In the genomic region with DNA sequence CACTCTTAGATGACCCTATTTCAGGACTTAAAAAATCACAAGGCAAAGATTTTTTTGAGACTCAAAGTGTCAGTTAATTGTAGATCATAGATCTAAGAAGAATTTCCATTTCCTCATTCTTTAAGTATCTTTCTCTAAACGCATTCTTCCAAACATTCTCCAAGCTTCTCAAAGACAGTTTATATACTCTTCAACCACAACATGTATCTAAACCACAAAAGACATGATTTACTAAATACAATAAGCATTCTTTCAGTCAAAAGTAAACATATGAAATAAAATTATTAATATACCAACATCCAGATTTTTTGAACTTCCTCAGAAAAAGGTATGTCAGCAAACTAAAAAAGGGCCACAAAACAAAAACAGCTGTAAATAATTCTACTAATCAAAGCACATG, we compare ENCODE assay signal across 16 cellular contexts. TPM values are rescaled to one million over a fixed set of nuclear protein-coding genes. Genes with fewer than 3 reads are reported as not detected.
DNase-seq lines count a peak whose midpoint lies in the region; ATAC-seq and TF ChIP-seq lines count a peak whose summit lies in the region.
"Had no signal": no experiment of that assay in that cellular context is flagged by ENCODE, and none has a peak within 500 bp of the region (broad histone marks: within the 10 kb centered on the region; RNA-seq: fewer than 3 reads in every experiment).

No MANE protein-coding gene starts in this region.

- no peak overlapping the region for H3K4me3 Mint-ChIP-seq in activated T-cell treated with anti-CD3 and anti-CD28 coated beads, Interleukin-2, amount 50 U/mL, for 24 hours
- H3K4me3 Mint-ChIP-seq in activated T-cell treated with anti-CD3 and anti-CD28 coated beads, Interleukin-2, amount 50 U/mL, for 72 hours, result no peak overlapping the region
- no peak overlapping the region for H3K4me3 Mint-ChIP-seq in T-cell
- H3K4me3 Mint-ChIP-seq: activated CD8-positive, alpha-beta T cell treated with anti-CD3 and anti-CD28 coated beads, Interleukin-2, amount 10 ng/mL, durations not matched to agents 7 days and 5 days had no signal

- CTCF ChIA-PET in T-cell (lab: Charles Lee), result interaction anchor here in 1 of 2 donors (0.6 kb wide), 1 partner anchor 156 kb away, joined by 3 read pairs; no protein-coding TSS in a partner anchor

- no peaks in the 10 kb centered on the region for H3K27me3 Mint-ChIP-seq in activated T-cell treated with anti-CD3 and anti-CD28 coated beads, Interleukin-2, amount 50 U/mL, for 24 hours
- H3K27me3 Mint-ChIP-seq in activated T-cell treated with anti-CD3 and anti-CD28 coated beads, Interleukin-2, amount 50 U/mL, for 72 hours (ENCODE audit: low read depth), result no peaks in the 10 kb centered on the region
- H3K27me3 Mint-ChIP-seq in T-cell, result no peaks in the 10 kb centered on the region

- peaks cover 60% of the 10 kb centered on the region for H3K4me1 Mint-ChIP-seq in activated T-cell treated with anti-CD3 and anti-CD28 coated beads, Interleukin-2, amount 50 U/mL, for 24 hours (ENCODE audit: low read depth)
- H3K4me1 Mint-ChIP-seq in activated T-cell treated with anti-CD3 and anti-CD28 coated beads, Interleukin-2, amount 50 U/mL, for 72 hours (ENCODE audit: low read depth), result peaks cover 25% of the 10 kb centered on the region
- peaks cover 51 to 65% (median 57%) of the 10 kb centered on the region in 3 donors for H3K4me1 Mint-ChIP-seq in T-cell

- H3K4me3 ChIP-seq in SJSA1 (no peak overlapping the region), fibroblast of lung (replicated peaks in 1 of 4; ENCODE audit: control extremely low read depth in 1 of 4, insufficient read depth in 1 of 4, low read depth in 3 of 4, low read length in 4 of 4) (no peak overlapping the region), subcutaneous abdominal adipose tissue (ENCODE audit: low read depth in 1 of 5, low read length in 5 of 5) (no peak overlapping the region), ascending aorta (no peak overlapping the region)
- H3K4me3 ChIP-seq: spleen had no signal

- POLR2A ChIA-PET in T-cell (lab: Charles Lee), result interaction anchor here in 1 of 2 donors (0.6 kb wide), 1 partner anchor 9 kb away, joined by 3 read pairs; no protein-coding TSS in a partner anchor

- TF ChIP-seq CTCF in fibroblast of lung (conservative IDR thresholded peaks at IDR 0.05 in 1 of 2, IDR thresholded peaks at IDR 0.05 in 1 of 2; ENCODE audit: low read depth in 1 of 2, low read length in 2 of 2) (no peak), ascending aorta (IDR thresholded peaks at IDR 0.05) (no peak)

- peaks cover 37% of the 10 kb centered on the region for H3K79me2 ChIP-seq in fibroblast of lung (ENCODE audit: control insufficient read depth, insufficient read depth, low read length)

- H3K36me3 ChIP-seq in SJSA1 (peaks cover 15% of the 10 kb centered on the region), fibroblast of lung (ENCODE audit: control insufficient read depth, insufficient read depth, low read length) (no peaks in the 10 kb centered on the region), subcutaneous abdominal adipose tissue (ENCODE audit: control insufficient read depth in 5 of 5, insufficient read depth in 5 of 5, low read length in 5 of 5) (peaks cover 0 to 9% (median 8%) of the 10 kb centered on the region in 5 donors), ascending aorta (peaks cover 0 to 3% of the 10 kb centered on the region in 2 donors)

- DNase-seq in activated T-cell treated with anti-CD3 and anti-CD28 coated beads, Interleukin-2, amount 50 U/mL, for 24 hours, result no peak
- no peak for DNase-seq in activated T-cell treated with anti-CD3 and anti-CD28 coated beads, Interleukin-2, amount 50 U/mL, for 72 hours
- DNase-seq in SJSA1 (ENCODE audit: low read depth in 1 of 2, low spot score in 2 of 2), result peak in 1 of 2 experiments; percentile 59
- DNase-seq in fibroblast of lung (ENCODE audit: low read depth in 2 of 2), result peak; percentile 49 to 65
- no peak for DNase-seq in T-cell
- DNase-seq in activated CD4-positive, CD25-positive, alpha-beta regulatory T cell (lab: John Stamatoyannopoulos, UW), result no peak
- DNase-seq in ascending aorta (ENCODE audit: low spot score in 2 of 2), result no peak
- DNase-seq: activated CD8-positive, alpha-beta T cell treated with anti-CD3 and anti-CD28 coated beads, Interleukin-2, amount 10 ng/mL, durations not matched to agents 7 days and 5 days; dermis blood vessel endothelial cell; left colon; NCI-H1694; NCI-H510A; spleen; stimulated activated naive CD8-positive, alpha-beta T cell treated with anti-CD3 and anti-CD28 coated beads, Interleukin-15, Interleukin-2, amounts not matched to agents 100 U/mL and 50 U/mL, for 24 hours had no signal

- intact Hi-C loops in ascending aorta (cut with DNase I), result no loop called here

- H3K4me2 ChIP-seq in fibroblast of lung (ENCODE audit: extremely low read depth, insufficient read depth, low read length), result peak overlapping the region; percentile 30

- H3K9me3 Mint-ChIP-seq in activated T-cell treated with anti-CD3 and anti-CD28 coated beads, Interleukin-2, amount 50 U/mL, for 24 hours, result no peaks in the 10 kb centered on the region
- H3K9me3 Mint-ChIP-seq in activated T-cell treated with anti-CD3 and anti-CD28 coated beads, Interleukin-2, amount 50 U/mL, for 72 hours, result no peaks in the 10 kb centered on the region
- no peaks in the 10 kb centered on the region for H3K9me3 Mint-ChIP-seq in T-cell

- H3K9ac ChIP-seq in fibroblast of lung (ENCODE audit: insufficient read depth, low read length) (no peak overlapping the region), subcutaneous abdominal adipose tissue (ENCODE audit: low read length in 5 of 5) (no peak overlapping the region)
- H3K9ac ChIP-seq: parathyroid adenoma had no signal

- peak overlapping the region; percentile 57 for H3K27ac ChIP-seq in SJSA1
- H3K27ac ChIP-seq in fibroblast of lung (ENCODE audit: insufficient read depth, low read length), result no peak overlapping the region
- peak overlapping the region; percentile 6 for H3K27ac ChIP-seq in subcutaneous abdominal adipose tissue (ENCODE audit: low read depth, low read length)
- no peak overlapping the region for H3K27ac ChIP-seq in ascending aorta
- H3K27ac ChIP-seq: parathyroid adenoma had no signal

- no peaks in the 10 kb centered on the region for H4K20me1 ChIP-seq in fibroblast of lung (ENCODE audit: control insufficient read depth, extremely low read depth, insufficient read depth, low read length)

- H3K4me1 ChIP-seq in SJSA1 (replicated peaks) (peaks cover 34% of the 10 kb centered on the region), fibroblast of lung (ENCODE audit: control insufficient read depth, extremely low read depth, insufficient read depth, low read length) (peaks cover 4% of the 10 kb centered on the region), subcutaneous abdominal adipose tissue (ENCODE audit: control insufficient read depth in 5 of 5, insufficient read depth in 5 of 5, low read length in 5 of 5) (peaks cover 0 to 13% (median 5%) of the 10 kb centered on the region in 5 donors), ascending aorta (peaks cover 0 to 3% of the 10 kb centered on the region in 2 donors)

- ATAC-seq in activated T-cell treated with anti-CD3 and anti-CD28 coated beads, Interleukin-2, amount 50 U/mL, for 72 hours (replicated peaks in 1 of 2), result no peak
- ATAC-seq in T-cell (replicated peaks in 1 of 4), result no peak
- ATAC-seq: activated CD8-positive, alpha-beta T cell treated with anti-CD3 and anti-CD28 coated beads, Interleukin-2, amount 10 ng/mL, durations not matched to agents 7 days and 5 days; left colon; stimulated activated naive CD8-positive, alpha-beta T cell treated with anti-CD3 and anti-CD28 coated beads, Interleukin-15, Interleukin-2, amounts not matched to agents 100 U/mL and 50 U/mL, for 24 hours had no signal

- H3K9me3 ChIP-seq in SJSA1 (replicated peaks) (no peaks in the 10 kb centered on the region), fibroblast of lung (ENCODE audit: control insufficient read depth, insufficient read depth, low read depth, low read length) (no peaks in the 10 kb centered on the region), subcutaneous abdominal adipose tissue (ENCODE audit: control insufficient read depth in 5 of 5, low read length in 5 of 5) (no peaks in the 10 kb centered on the region), ascending aorta (no peaks in the 10 kb centered on the region)
- H3K9me3 ChIP-seq: spleen had no signal

- H3K27me3 ChIP-seq in SJSA1 (replicated peaks), result no peaks in the 10 kb centered on the region
- H3K27me3 ChIP-seq in fibroblast of lung (ENCODE audit: control insufficient read depth, insufficient read depth, low read length), result no peaks in the 10 kb centered on the region
- H3K27me3 ChIP-seq in subcutaneous abdominal adipose tissue (ENCODE audit: control insufficient read depth in 5 of 5, insufficient read depth in 4 of 5, low read length in 5 of 5), result no peaks in the 10 kb centered on the region
- no peaks in the 10 kb centered on the region for H3K27me3 ChIP-seq in ascending aorta
- H3K27me3 ChIP-seq: spleen had no signal

- peaks cover 43% of the 10 kb centered on the region for H3K36me3 Mint-ChIP-seq in activated T-cell treated with anti-CD3 and anti-CD28 coated beads, Interleukin-2, amount 50 U/mL, for 24 hours (ENCODE audit: low read depth)
- no peaks in the 10 kb centered on the region for H3K36me3 Mint-ChIP-seq in activated T-cell treated with anti-CD3 and anti-CD28 coated beads, Interleukin-2, amount 50 U/mL, for 72 hours (ENCODE audit: insufficient read depth in 2 of 2)
- peaks cover 9% of the 10 kb centered on the region for H3K36me3 Mint-ChIP-seq in T-cell

- H2AFZ ChIP-seq in fibroblast of lung (ENCODE audit: low read length), result no peak overlapping the region
- H2AFZ ChIP-seq: parathyroid adenoma had no signal

- peak overlapping the region; percentile 9 for H3K27ac Mint-ChIP-seq in activated T-cell treated with anti-CD3 and anti-CD28 coated beads, Interleukin-2, amount 50 U/mL, for 24 hours
- no peak overlapping the region for H3K27ac Mint-ChIP-seq in activated T-cell treated with anti-CD3 and anti-CD28 coated beads, Interleukin-2, amount 50 U/mL, for 72 hours
- H3K27ac Mint-ChIP-seq in T-cell, result peak overlapping the region in 1 of 2 donors; percentile 39
- H3K27ac Mint-ChIP-seq: activated CD8-positive, alpha-beta T cell treated with anti-CD3 and anti-CD28 coated beads, Interleukin-2, amount 10 ng/mL, durations not matched to agents 7 days and 5 days had no signal

RNA-seq across cellular contexts. Expression of a gene that starts 24.4 kb away (rescaled TPM):
- 10 to 100 TPM; 28.1 to 33.5 TPM for total RNA-seq in activated T-cell treated with anti-CD3 and anti-CD28 coated beads, Interleukin-2, amount 50 U/mL, for 72 hours
- 15.0 and 79.1 TPM in 2 replicates for total RNA-seq in SJSA1 (2014; rRNA removed; shearing (Covaris generic))
- total RNA-seq in fibroblast of lung, result 12.8 and 17.5 TPM in 2 replicates
- 13.0 and 13.6 TPM in 2 replicates for polyA plus RNA-seq in fibroblast of lung
- polyA plus RNA-seq in fibroblast of lung (2012), result 3.3 and 4.1 TPM in 2 replicates
- polyA minus RNA-seq in fibroblast of lung (ENCODE audit: low replicate concordance), result 22.9 and 28.4 TPM in 2 replicates
- 10 to 100 TPM; 39.9 to 52.1 (median 49.3) TPM for total RNA-seq in T-cell
- total RNA-seq in ascending aorta, result 5.1 TPM

Comparison
In these comparisons a context has a peak if more than half of its experiments do, and no peak if none do; other contexts are left out.
1. DNase-seq: peak in fibroblast of lung (2 of 2); none in activated T-cell treated with anti-CD3 and anti-CD28 coated beads, Interleukin-2, amount 50 U/mL, for 24 hours (single experiment), activated T-cell treated with anti-CD3 and anti-CD28 coated beads, Interleukin-2, amount 50 U/mL, for 72 hours (0 of 2), T-cell (0 of 34), activated CD4-positive, CD25-positive, alpha-beta regulatory T cell (0 of 4) and ascending aorta (0 of 2).
2. H3K27ac ChIP-seq: peak in SJSA1 (single experiment) and subcutaneous abdominal adipose tissue (single experiment); none in fibroblast of lung (single experiment) and ascending aorta (0 of 2).